In the genomic region with DNA sequence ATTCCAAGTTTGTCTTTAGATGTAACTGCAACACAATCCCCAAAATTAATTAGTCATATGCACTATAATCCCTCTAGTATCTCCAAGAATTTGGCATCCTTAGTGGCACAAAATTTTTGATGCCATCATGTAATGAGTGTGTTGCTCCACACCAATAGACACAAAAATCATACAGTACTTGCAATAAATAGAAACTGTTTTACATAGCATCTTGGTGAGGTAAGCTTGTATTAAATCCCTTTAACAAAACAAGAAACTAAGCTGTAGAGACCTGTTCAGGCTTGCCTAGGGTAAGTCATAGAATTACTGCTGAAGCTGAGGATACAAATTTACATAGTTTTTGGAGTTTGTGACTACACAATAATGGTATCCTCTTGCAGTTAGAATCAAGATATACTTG, we compare ENCODE assay signal across 17 cellular contexts.
DNase-seq lines count a peak whose midpoint lies in the region; ATAC-seq and TF ChIP-seq lines count a peak whose summit lies in the region.
"Had no signal": no experiment of that assay in that cellular context is flagged by ENCODE, and none has a peak within 500 bp of the region (broad histone marks: within the 10 kb centered on the region; RNA-seq: fewer than 3 reads in every experiment).

No MANE protein-coding gene starts in this region.

- ATAC-seq in GM18858 (IDR thresholded peaks at IDR 0.05; ENCODE audit: unreplicated experiment), result peak; percentile 81

- H3K4me3 Mint-ChIP-seq in activated naive CD4-positive, alpha-beta T cell treated with anti-CD3 and anti-CD28 coated beads for 36 hours, result no peak overlapping the region

- H3K4me3 ChIP-seq in A673 (ENCODE audit: low read depth, low read length, poor library complexity, severe bottlenecking), result no peak overlapping the region
- H3K4me3 ChIP-seq: coronary artery, upper lobe of left lung had no signal

- no peaks in the 10 kb centered on the region for H3K4me1 Mint-ChIP-seq in activated naive CD4-positive, alpha-beta T cell treated with anti-CD3 and anti-CD28 coated beads for 36 hours (ENCODE audit: low read depth)

- no peaks in the 10 kb centered on the region for H3K4me1 ChIP-seq in A673 (ENCODE audit: insufficient read depth, low read length, poor library complexity, severe bottlenecking)
- H3K4me1 ChIP-seq: upper lobe of left lung had no signal

- intact Hi-C loops in A673 (cut with micrococcal nuclease; ENCODE audit: unreplicated experiment), result no loop called here
- intact Hi-C loops in activated naive CD4-positive, alpha-beta T cell treated with anti-CD3 and anti-CD28 coated beads for 36 hours (cut with micrococcal nuclease), result no loop called here

- H3K27me3 Mint-ChIP-seq in activated naive CD4-positive, alpha-beta T cell treated with anti-CD3 and anti-CD28 coated beads for 36 hours (ENCODE audit: low read depth), result peaks cover 3% of the 10 kb centered on the region

- no peak overlapping the region for H3K27ac ChIP-seq in A673 (ENCODE audit: low read depth, low read length, poor library complexity, severe bottlenecking)
- peak overlapping the region; percentile 74 for H3K27ac ChIP-seq in epithelial cell of prostate
- H3K27ac ChIP-seq: coronary artery, upper lobe of left lung had no signal

- H3K36me3 Mint-ChIP-seq in activated naive CD4-positive, alpha-beta T cell treated with anti-CD3 and anti-CD28 coated beads for 36 hours (ENCODE audit: low read depth), result no peaks in the 10 kb centered on the region

- H3K27me3 ChIP-seq in A673 (replicated peaks; ENCODE audit: insufficient read depth, low read depth, low read length, poor library complexity), result no peaks in the 10 kb centered on the region
- H3K27me3 ChIP-seq: upper lobe of left lung had no signal

- no peak overlapping the region for H3K27ac Mint-ChIP-seq in activated naive CD4-positive, alpha-beta T cell treated with anti-CD3 and anti-CD28 coated beads for 36 hours

- no TSS peak for BruUV-seq in A673 (replicated peaks; lab: Mats Ljungman, UMichigan)

- DNase-seq in A673 (ENCODE audit: low spot score) (peak; percentile 28), LHCN-M2 (ENCODE audit: low read depth) (peak; percentile 51), epithelial cell of prostate (ENCODE audit: low read depth, low spot score) (peak; percentile 94), SIG-M5 (lab: John Stamatoyannopoulos, UW) (no peak), COLO829 (ENCODE audit: low spot score) (no peak), cerebellar cortex (ENCODE audit: low spot score) (no peak)
- DNase-seq in activated naive CD4-positive, alpha-beta T cell treated with anti-CD3 and anti-CD28 coated beads for 36 hours, result no peak
- DNase-seq: activated naive CD4-positive, alpha-beta T cell treated with anti-CD3 and anti-CD28 coated beads, Interleukin-2, amount 50 U/mL, for 16 hours; DMS79 treated with DMSO at 0.1 percent for 48 hours; NCI-H1417; NCI-H748 treated with DMSO at 0.1 percent for 48 hours; occipital lobe; Right ventricle myocardium superior; stimulated activated CD4-positive, alpha-beta T cell treated with anti-CD3 and anti-CD28 coated beads, Interleukin-12 subunit alpha, Interleukin-12 subunit beta, amount 100 ng/mL, for 4 hours; upper lobe of left lung had no signal

- POLR2A ChIA-PET in A673 (lab: Charles Lee; ENCODE audit: low non-redundant PET), result no interaction called here

- no peak for TF ChIP-seq CTCF in A673 (conservative IDR thresholded peaks at IDR 0.05; ENCODE audit: low read depth, low read length)

- H3K9me3 ChIP-seq in A673 (ENCODE audit: low read depth, low read length, poor library complexity, severe bottlenecking), result no peaks in the 10 kb centered on the region
- H3K9me3 ChIP-seq: upper lobe of left lung had no signal

- CTCF ChIA-PET in A673 (lab: Charles Lee), result no interaction called here
- CTCF ChIA-PET in activated naive CD4-positive, alpha-beta T cell treated with anti-CD3 and anti-CD28 coated beads for 36 hours (lab: Charles Lee), result no interaction called here

- H3K9me3 Mint-ChIP-seq in activated naive CD4-positive, alpha-beta T cell treated with anti-CD3 and anti-CD28 coated beads for 36 hours, result no peaks in the 10 kb centered on the region

- H3K36me3 ChIP-seq in A673 (ENCODE audit: insufficient read depth, low read length, poor library complexity, severe bottlenecking), result no peaks in the 10 kb centered on the region
- H3K36me3 ChIP-seq: upper lobe of left lung had no signal

Comparison
In these comparisons a context has a peak if more than half of its experiments do, and no peak if none do; other contexts are left out.
1. DNase-seq: peak in A673 (single experiment), LHCN-M2 (single experiment) and epithelial cell of prostate (single experiment); none in activated naive CD4-positive, alpha-beta T cell treated with anti-CD3 and anti-CD28 coated beads for 36 hours (single experiment), SIG-M5 (single experiment), COLO829 (single experiment) and cerebellar cortex (single experiment).